1 cellular context compared by ENCODE assay signal in the genomic region with DNA sequence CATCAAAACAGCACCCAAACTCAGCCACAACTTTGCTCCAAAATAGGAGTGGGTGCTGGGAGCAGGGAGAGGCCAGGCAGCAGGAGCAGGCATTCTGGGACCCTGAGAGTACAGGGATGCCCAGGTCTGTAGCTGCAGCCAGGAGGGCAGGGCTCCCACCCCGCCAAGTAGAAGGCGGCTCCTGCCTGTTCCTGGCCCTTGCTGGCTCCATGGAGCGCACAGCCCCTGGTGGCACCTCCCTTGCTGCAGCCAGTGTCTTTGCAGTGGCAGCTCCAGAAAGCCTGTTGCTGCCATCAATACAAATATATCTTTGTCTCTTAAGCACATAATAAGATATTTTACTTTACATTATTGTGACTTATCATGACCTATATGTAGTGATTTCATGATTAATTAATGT.
TF ChIP-seq lines count a peak whose summit lies in the region.

No MANE protein-coding gene starts in this region.

TF ChIP-seq in GM23338, 12 proteins besides CTCF, POLR2A, EP300 and RAD21 (continued from another document):
- TF ChIP-seq, protein P1, sequence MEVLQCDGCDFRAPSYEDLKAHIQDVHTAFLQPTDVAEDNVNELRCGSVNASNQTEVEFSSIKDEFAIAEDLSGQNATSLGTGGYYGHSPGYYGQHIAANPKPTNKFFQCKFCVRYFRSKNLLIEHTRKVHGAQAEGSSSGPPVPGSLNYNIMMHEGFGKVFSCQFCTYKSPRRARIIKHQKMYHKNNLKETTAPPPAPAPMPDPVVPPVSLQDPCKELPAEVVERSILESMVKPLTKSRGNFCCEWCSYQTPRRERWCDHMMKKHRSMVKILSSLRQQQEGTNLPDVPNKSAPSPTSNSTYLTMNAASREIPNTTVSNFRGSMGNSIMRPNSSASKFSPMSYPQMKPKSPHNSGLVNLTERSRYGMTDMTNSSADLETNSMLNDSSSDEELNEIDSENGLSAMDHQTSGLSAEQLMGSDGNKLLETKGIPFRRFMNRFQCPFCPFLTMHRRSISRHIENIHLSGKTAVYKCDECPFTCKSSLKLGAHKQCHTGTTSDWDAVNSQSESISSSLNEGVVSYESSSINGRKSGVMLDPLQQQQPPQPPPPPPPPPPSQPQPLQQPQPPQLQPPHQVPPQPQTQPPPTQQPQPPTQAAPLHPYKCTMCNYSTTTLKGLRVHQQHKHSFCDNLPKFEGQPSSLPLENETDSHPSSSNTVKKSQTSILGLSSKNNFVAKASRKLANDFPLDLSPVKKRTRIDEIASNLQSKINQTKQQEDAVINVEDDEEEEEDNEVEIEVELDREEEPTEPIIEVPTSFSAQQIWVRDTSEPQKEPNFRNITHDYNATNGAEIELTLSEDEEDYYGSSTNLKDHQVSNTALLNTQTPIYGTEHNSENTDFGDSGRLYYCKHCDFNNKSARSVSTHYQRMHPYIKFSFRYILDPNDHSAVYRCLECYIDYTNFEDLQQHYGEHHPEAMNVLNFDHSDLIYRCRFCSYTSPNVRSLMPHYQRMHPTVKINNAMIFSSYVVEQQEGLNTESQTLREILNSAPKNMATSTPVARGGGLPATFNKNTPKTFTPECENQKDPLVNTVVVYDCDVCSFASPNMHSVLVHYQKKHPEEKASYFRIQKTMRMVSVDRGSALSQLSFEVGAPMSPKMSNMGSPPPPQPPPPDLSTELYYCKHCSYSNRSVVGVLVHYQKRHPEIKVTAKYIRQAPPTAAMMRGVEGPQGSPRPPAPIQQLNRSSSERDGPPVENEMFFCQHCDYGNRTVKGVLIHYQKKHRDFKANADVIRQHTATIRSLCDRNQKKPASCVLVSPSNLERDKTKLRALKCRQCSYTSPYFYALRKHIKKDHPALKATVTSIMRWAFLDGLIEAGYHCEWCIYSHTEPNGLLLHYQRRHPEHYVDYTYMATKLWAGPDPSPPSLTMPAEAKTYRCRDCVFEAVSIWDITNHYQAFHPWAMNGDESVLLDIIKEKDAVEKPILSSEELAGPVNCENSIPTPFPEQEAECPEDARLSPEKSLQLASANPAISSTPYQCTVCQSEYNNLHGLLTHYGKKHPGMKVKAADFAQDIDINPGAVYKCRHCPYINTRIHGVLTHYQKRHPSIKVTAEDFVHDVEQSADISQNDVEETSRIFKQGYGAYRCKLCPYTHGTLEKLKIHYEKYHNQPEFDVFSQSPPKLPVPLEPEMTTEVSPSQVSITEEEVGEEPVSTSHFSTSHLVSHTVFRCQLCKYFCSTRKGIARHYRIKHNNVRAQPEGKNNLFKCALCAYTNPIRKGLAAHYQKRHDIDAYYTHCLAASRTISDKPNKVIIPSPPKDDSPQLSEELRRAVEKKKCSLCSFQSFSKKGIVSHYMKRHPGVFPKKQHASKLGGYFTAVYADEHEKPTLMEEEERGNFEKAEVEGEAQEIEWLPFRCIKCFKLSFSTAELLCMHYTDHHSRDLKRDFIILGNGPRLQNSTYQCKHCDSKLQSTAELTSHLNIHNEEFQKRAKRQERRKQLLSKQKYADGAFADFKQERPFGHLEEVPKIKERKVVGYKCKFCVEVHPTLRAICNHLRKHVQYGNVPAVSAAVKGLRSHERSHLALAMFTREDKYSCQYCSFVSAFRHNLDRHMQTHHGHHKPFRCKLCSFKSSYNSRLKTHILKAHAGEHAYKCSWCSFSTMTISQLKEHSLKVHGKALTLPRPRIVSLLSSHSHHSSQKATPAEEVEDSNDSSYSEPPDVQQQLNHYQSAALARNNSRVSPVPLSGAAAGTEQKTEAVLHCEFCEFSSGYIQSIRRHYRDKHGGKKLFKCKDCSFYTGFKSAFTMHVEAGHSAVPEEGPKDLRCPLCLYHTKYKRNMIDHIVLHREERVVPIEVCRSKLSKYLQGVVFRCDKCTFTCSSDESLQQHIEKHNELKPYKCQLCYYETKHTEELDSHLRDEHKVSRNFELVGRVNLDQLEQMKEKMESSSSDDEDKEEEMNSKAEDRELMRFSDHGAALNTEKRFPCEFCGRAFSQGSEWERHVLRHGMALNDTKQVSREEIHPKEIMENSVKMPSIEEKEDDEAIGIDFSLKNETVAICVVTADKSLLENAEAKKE (CRISPR knock-in tag; IDR thresholded peaks at IDR 0.05) = no peak
- no peak for TF ChIP-seq POLR2AphosphoS5 (IDR thresholded peaks at IDR 0.05; ENCODE audit: low read depth)
